Comparison of ENCODE assay signal across 9 cellular contexts in the genomic region with DNA sequence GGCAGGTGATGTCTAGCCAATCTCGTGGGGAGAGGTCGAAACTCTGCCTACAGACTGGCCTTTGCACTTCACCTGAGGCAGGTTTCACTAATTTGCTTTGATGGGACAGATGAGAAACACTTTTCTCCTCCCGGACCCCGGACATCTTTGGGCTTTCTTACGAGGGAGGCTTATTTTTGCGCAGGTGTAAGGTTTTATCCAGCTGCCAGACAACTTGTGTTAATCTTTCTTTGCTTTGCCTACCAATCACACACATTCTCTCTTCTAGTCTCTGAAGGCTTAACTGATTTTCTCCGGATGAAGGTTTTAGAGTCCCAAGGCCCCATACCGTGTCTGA. TPM values are rescaled to one million over a fixed set of nuclear protein-coding genes. Genes with fewer than 3 reads are reported as not detected.
DNase-seq lines count a peak whose midpoint lies in the region; ATAC-seq, FAIRE-seq and TF ChIP-seq lines count a peak whose summit lies in the region.
"Had no signal": no experiment of that assay in that cellular context is flagged by ENCODE, and none has a peak within 500 bp of the region (broad histone marks: within the 10 kb centered on the region; RNA-seq: fewer than 3 reads in every experiment).

No MANE protein-coding gene starts in this region.

- in situ Hi-C loops in HAP-1 (cut with MboI; ENCODE audit: low sequenced_read_pairs) = no loop called here

- FAIRE-seq in kidney (lab: Jason Lieb, UNC) = no peak
- FAIRE-seq: colon had no signal

- DNase-seq in HAP-1 (ENCODE audit: low spot score in 2 of 2) (no peak), astrocyte of the hippocampus (ENCODE audit: low read depth, low spot score) (peak; percentile 1), mesothelial cell of epicardium (ENCODE audit: low spot score in 2 of 2, unreplicated experiment in 2 of 2) (no peak), kidney (no peak), NCI-H2196 treated with DMSO at 0.1 percent for 48 hours (lab: John Stamatoyannopoulos, UW; ENCODE audit: unreplicated experiment) (no peak)

- H3K36me3 Mint-ChIP-seq in mesothelial cell of epicardium = no peaks in the 10 kb centered on the region

- H3K4me1 Mint-ChIP-seq in mesothelial cell of epicardium = peaks cover 7% of the 10 kb centered on the region

- no peaks in the 10 kb centered on the region for H3K36me3 ChIP-seq in HAP-1 (replicated peaks)
- no peaks in the 10 kb centered on the region for H3K36me3 ChIP-seq in kidney (ENCODE audit: control insufficient read depth in 1 of 2, insufficient read depth in 2 of 2, low read length in 2 of 2)

- peak overlapping the region; percentile 84 for H3K4me3 Mint-ChIP-seq in mesothelial cell of epicardium

- peak overlapping the region; percentile 88 for H3K27ac ChIP-seq in 22Rv1
- no peak overlapping the region for H3K27ac ChIP-seq in kidney (ENCODE audit: low read depth in 2 of 2, low read length in 2 of 2)

- no peaks in the 10 kb centered on the region for H3K9me3 Mint-ChIP-seq in mesothelial cell of epicardium

- no peaks in the 10 kb centered on the region for H3K27me3 ChIP-seq in HAP-1 (ENCODE audit: low read depth)

- H3K9ac ChIP-seq in kidney (ENCODE audit: low read length in 2 of 2) = no peak overlapping the region

- H3K27me3 Mint-ChIP-seq in mesothelial cell of epicardium (ENCODE audit: low read depth) = peaks cover 4% of the 10 kb centered on the region

- H3K4me3 ChIP-seq in HAP-1 (peak overlapping the region; percentile 50), kidney (ENCODE audit: low read length in 2 of 2) (no peak overlapping the region)

- no peak for TF ChIP-seq CTCF in 22Rv1 (IDR thresholded peaks at IDR 0.05)
- TF ChIP-seq CTCF in mesothelial cell of epicardium (IDR thresholded peaks at IDR 0.05; ENCODE audit: unreplicated experiment) = no peak
- TF ChIP-seq CTCF in kidney (IDR thresholded peaks at IDR 0.05; ENCODE audit: borderline replicate concordance, extremely low read depth, insufficient read depth) = no peak

- H3K27ac Mint-ChIP-seq in mesothelial cell of epicardium = peak overlapping the region; percentile 93

- no peak for ATAC-seq in GM19467 (IDR thresholded peaks at IDR 0.05; ENCODE audit: unreplicated experiment)
- no peak for ATAC-seq in HG02938 (IDR thresholded peaks at IDR 0.05; ENCODE audit: unreplicated experiment)

- intact Hi-C loops in kidney (cut with DNase I) = no loop called here

- H3K4me1 ChIP-seq in HAP-1 (peaks cover 6% of the 10 kb centered on the region; the same call in 1 of the 2 replicates), kidney (ENCODE audit: control insufficient read depth in 1 of 2, insufficient read depth in 1 of 2, low read depth in 1 of 2, low read length in 2 of 2) (no peaks in the 10 kb centered on the region)

- H3K9me3 ChIP-seq in HAP-1 (no peaks in the 10 kb centered on the region), kidney (ENCODE audit: control insufficient read depth in 1 of 2, low read length in 2 of 2) (no peaks in the 10 kb centered on the region)

RNA-seq across cellular contexts. Expression of a gene that starts 0.4 kb away (rescaled TPM):
- total RNA-seq in mesothelial cell of epicardium (15.7 to 18.4 TPM (median 17.7 TPM) in 3 replicates), kidney (25.0 TPM)
- 2.2 TPM for polyA plus RNA-seq in kidney (ENCODE audit: insufficient read depth, low read depth, low replicate concordance)
